ENCODE assay signal across 1 cellular context in genomic region chr14:92475451-92476187, GRCh38.
TF ChIP-seq lines count a peak whose summit lies in the region.

No MANE protein-coding gene starts in this region.

TF ChIP-seq in IMR-90, 13 proteins besides CTCF, POLR2A, EP300 and RAD21 (continued from another document):
- TF ChIP-seq, protein P1, sequence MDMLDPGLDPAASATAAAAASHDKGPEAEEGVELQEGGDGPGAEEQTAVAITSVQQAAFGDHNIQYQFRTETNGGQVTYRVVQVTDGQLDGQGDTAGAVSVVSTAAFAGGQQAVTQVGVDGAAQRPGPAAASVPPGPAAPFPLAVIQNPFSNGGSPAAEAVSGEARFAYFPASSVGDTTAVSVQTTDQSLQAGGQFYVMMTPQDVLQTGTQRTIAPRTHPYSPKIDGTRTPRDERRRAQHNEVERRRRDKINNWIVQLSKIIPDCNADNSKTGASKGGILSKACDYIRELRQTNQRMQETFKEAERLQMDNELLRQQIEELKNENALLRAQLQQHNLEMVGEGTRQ (IDR thresholded peaks at IDR 0.05; ENCODE audit: low read depth, low read length) = no peak
- TF ChIP-seq RCOR1 (IDR thresholded peaks at IDR 0.05; ENCODE audit: insufficient replicate concordance, low read length) = no peak
- TF ChIP-seq, protein P2, sequence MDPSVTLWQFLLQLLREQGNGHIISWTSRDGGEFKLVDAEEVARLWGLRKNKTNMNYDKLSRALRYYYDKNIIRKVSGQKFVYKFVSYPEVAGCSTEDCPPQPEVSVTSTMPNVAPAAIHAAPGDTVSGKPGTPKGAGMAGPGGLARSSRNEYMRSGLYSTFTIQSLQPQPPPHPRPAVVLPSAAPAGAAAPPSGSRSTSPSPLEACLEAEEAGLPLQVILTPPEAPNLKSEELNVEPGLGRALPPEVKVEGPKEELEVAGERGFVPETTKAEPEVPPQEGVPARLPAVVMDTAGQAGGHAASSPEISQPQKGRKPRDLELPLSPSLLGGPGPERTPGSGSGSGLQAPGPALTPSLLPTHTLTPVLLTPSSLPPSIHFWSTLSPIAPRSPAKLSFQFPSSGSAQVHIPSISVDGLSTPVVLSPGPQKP (IDR thresholded peaks at IDR 0.05; ENCODE audit: borderline replicate concordance, low read depth, low read length) = no peak
- no peak for TF ChIP-seq MAZ (IDR thresholded peaks at IDR 0.05; ENCODE audit: borderline replicate concordance, low read depth, low read length)
- no peak for TF ChIP-seq RFX5 (IDR thresholded peaks at IDR 0.05; ENCODE audit: low read depth, low read length)
- TF ChIP-seq MAFK (IDR thresholded peaks at IDR 0.05; ENCODE audit: low read depth, low read length) = no peak
- no peak for TF ChIP-seq CHD1 (IDR thresholded peaks at IDR 0.05; ENCODE audit: low read depth, low read length)
- TF ChIP-seq CEBPB (IDR thresholded peaks at IDR 0.05; ENCODE audit: low read depth, low read length) = no peak
- no peak for TF ChIP-seq BHLHE40 (IDR thresholded peaks at IDR 0.05; ENCODE audit: low read depth, low read length)
- no peak for TF ChIP-seq MXI1 (IDR thresholded peaks at IDR 0.05; ENCODE audit: borderline replicate concordance, low read depth, low read length)
- no peak for TF ChIP-seq NFE2L2 (IDR thresholded peaks at IDR 0.05; ENCODE audit: low read depth, low read length)
- no peak for TF ChIP-seq FOS (IDR thresholded peaks at IDR 0.05; ENCODE audit: low read depth, low read length)
